ENCODE assay signal across 11 cellular contexts in the genomic region with DNA sequence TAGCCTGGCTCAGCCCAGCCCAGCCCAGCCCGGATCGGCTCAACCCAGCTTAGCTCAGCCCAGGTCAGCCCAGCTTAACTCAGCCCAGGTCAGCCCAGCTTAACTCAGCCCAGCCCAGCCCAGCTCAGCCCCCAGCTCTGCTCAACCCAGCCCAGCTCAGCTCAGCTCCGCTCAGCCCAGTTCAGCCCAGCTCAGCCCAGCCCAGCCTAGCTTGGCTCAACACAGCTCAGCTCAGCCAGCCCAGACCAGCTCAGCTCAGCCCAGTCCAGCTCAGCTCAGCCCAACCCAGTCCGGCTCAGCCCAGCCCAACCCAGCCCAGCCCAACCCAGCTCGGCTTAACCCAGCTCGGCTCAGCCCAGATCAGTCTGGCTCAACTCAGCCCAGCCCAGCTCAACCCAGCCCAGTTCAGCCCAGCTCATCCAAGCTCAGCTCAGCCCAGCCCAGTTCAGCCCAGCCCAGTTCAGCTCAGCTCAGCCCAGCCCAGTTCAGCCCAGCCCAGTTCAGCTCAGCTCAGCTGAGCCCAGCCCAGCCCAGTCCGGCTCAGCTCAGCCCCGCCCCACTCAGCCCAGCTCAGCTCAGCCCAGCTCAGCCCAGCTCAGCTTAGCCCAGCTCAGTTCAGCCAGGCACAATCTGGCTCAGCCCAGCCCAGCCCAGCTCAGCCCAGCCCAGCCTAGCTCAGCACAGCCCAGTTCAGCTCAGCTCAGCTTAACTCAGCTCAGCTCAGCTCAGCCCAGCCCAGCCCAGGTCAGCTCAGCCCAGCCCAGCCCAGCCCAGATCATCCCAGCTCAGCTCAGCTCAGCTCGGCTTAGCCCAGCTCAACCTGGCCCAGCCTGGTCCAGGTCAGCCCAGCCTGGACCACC.
DNase-seq lines count a peak whose midpoint lies in the region; ATAC-seq and TF ChIP-seq lines count a peak whose summit lies in the region.
"Had no signal": no experiment of that assay in that cellular context is flagged by ENCODE, and none has a peak within 500 bp of the region (broad histone marks: within the 10 kb centered on the region; RNA-seq: fewer than 3 reads in every experiment).

No MANE protein-coding gene starts in this region.

- H3K4me3 Mint-ChIP-seq in T-helper 1 cell treated with Interleukin-12 subunit alpha and Interleukin-12 subunit beta and Interleukin-4 antibody, amounts not matched to agents 30 μg/mL and 1 μg/mL, for 36 hours: peak overlapping the region; percentile 65

- no peaks in the 10 kb centered on the region for H3K9me3 Mint-ChIP-seq in T-helper 1 cell treated with Interleukin-12 subunit alpha and Interleukin-12 subunit beta and Interleukin-4 antibody, amounts not matched to agents 30 μg/mL and 1 μg/mL, for 36 hours

- no peaks in the 10 kb centered on the region for H3K27me3 Mint-ChIP-seq in T-helper 1 cell treated with Interleukin-12 subunit alpha and Interleukin-12 subunit beta and Interleukin-4 antibody, amounts not matched to agents 30 μg/mL and 1 μg/mL, for 36 hours (ENCODE audit: low read depth)

- DNase-seq in erythroblast (lab: John Stamatoyannopoulos, UW) (peak; percentile 41 to 78), substantia nigra (lab: John Stamatoyannopoulos, UW) (no peak)
- peak; percentile 41 for DNase-seq in stimulated activated CD8-positive, alpha-beta memory T cell treated with anti-CD3 and anti-CD28 coated beads, Interleukin-4, amount 100 ng/mL, for 48 hours
- DNase-seq: H7; midbrain; stimulated activated CD4-positive, alpha-beta T cell treated with anti-CD3 and anti-CD28 coated beads, Interleukin-4, amount 100 ng/mL, for 1 hour; T1000 had no signal

- peak overlapping the region; percentile 75 for H3K27ac Mint-ChIP-seq in T-helper 1 cell treated with Interleukin-12 subunit alpha and Interleukin-12 subunit beta and Interleukin-4 antibody, amounts not matched to agents 30 μg/mL and 1 μg/mL, for 36 hours

- peaks cover 9% of the 10 kb centered on the region for H3K36me3 Mint-ChIP-seq in T-helper 1 cell treated with Interleukin-12 subunit alpha and Interleukin-12 subunit beta and Interleukin-4 antibody, amounts not matched to agents 30 μg/mL and 1 μg/mL, for 36 hours (ENCODE audit: low read depth)

- peaks cover 52% of the 10 kb centered on the region for H3K4me1 Mint-ChIP-seq in T-helper 1 cell treated with Interleukin-12 subunit alpha and Interleukin-12 subunit beta and Interleukin-4 antibody, amounts not matched to agents 30 μg/mL and 1 μg/mL, for 36 hours (ENCODE audit: low read depth)

- H3K27ac ChIP-seq in substantia nigra (ENCODE audit: low read depth, low read length, poor library complexity, severe bottlenecking): no peak overlapping the region

- TF ChIP-seq POLR2A in GM15510 (IDR thresholded peaks at IDR 0.05; ENCODE audit: borderline replicate concordance, extremely low read depth, insufficient read length): peak; percentile 38
- TF ChIP-seq POLR2A in erythroblast (IDR thresholded peaks at IDR 0.05; ENCODE audit: low read length): no peak

- ATAC-seq in HG02870 (IDR thresholded peaks at IDR 0.05; ENCODE audit: unreplicated experiment) (no peak), HG03025 (IDR thresholded peaks at IDR 0.05; ENCODE audit: low FRiP score, unreplicated experiment) (no peak)

Comparison
In these comparisons a context has a peak if more than half of its experiments do, and no peak if none do; other contexts are left out.
1. DNase-seq: peak in erythroblast (2 of 2) and stimulated activated CD8-positive, alpha-beta memory T cell treated with anti-CD3 and anti-CD28 coated beads, Interleukin-4, amount 100 ng/mL, for 48 hours (single experiment); none in substantia nigra (0 of 49).